9 cellular contexts compared by ENCODE assay signal in the genomic region with DNA sequence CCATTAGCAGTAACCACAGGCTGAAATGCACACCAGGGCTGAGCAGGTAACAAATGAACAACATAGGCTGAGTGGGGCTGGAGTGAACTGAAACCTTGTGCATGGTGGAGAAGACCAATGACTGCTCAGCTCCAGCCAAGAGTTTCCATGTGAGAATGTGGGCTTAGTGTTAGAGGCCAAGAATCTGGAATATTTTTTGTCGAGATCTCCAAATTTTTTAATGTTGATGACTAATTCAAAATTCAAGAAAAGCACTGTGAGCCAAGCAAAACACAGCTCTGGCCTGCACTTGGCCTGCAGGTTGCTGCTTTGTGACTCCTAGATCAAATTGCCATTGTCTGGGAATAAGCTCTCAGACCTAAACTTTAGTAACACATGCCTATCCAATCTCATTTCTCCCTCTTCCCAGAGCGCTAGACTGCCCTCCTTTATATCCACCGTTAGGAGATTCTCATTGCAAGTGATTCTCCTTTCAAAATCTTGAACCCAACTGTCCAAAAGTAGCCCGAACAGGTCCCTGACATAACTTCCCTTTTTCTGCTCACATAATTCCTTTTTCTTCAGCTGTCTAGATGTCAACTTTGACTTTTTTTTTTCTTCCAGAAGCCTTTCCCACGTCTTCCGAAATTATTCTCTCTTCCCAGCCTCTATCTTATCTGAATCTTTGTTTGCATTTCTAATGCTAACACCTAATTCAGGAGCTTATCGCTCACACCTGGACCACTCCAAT. TPM values are rescaled to one million over a fixed set of nuclear protein-coding genes. Genes with fewer than 3 reads are reported as not detected.
DNase-seq lines count a peak whose midpoint lies in the region; ATAC-seq and TF ChIP-seq lines count a peak whose summit lies in the region.
"Had no signal": no experiment of that assay in that cellular context is flagged by ENCODE, and none has a peak within 500 bp of the region (broad histone marks: within the 10 kb centered on the region; RNA-seq: fewer than 3 reads in every experiment).

No MANE protein-coding gene starts in this region.

- peak overlapping the region; percentile 88 for H2BK5ac ChIP-seq in mesenchymal stem cell (ENCODE audit: low read depth, low read length, poor library complexity, severe bottlenecking)

- H2BK15ac ChIP-seq in mesenchymal stem cell (ENCODE audit: low read depth, poor library complexity, severe bottlenecking): no peak overlapping the region

- peak overlapping the region; percentile 78 for H3K9ac ChIP-seq in mesenchymal stem cell (ENCODE audit: low read length)

- H3K27ac Mint-ChIP-seq in glutamatergic neuron (ENCODE audit: unreplicated experiment): no peak overlapping the region

- peak overlapping the region; percentile 50 to 88 for H3K18ac ChIP-seq in mesenchymal stem cell (ENCODE audit: low read depth in 1 of 2, low read length in 2 of 2)

- peaks cover 16% of the 10 kb centered on the region for H3K79me1 ChIP-seq in mesenchymal stem cell (replicated peaks; ENCODE audit: low read length, poor library complexity, severe bottlenecking)

- H3K4me2 ChIP-seq in mesenchymal stem cell (ENCODE audit: low read length, poor library complexity, severe bottlenecking): peak overlapping the region; percentile 35

- peak overlapping the region; percentile 18 for H2AK5ac ChIP-seq in mesenchymal stem cell (ENCODE audit: low read length, severe bottlenecking)

- no peaks in the 10 kb centered on the region for H3K36me3 Mint-ChIP-seq in glutamatergic neuron (ENCODE audit: unreplicated experiment)

- H3K27me3 Mint-ChIP-seq in glutamatergic neuron (ENCODE audit: unreplicated experiment): peaks cover 5% of the 10 kb centered on the region

- no peaks in the 10 kb centered on the region for H3K4me1 Mint-ChIP-seq in glutamatergic neuron (ENCODE audit: low read depth, unreplicated experiment)

- WGBS in mesenchymal stem cell: 78% methylated on average over 7 of the region's 7 CpGs

- peak overlapping the region; percentile 57 for H4K91ac ChIP-seq in mesenchymal stem cell (ENCODE audit: low read length)

- ATAC-seq in HG03108 (IDR thresholded peaks at IDR 0.05; ENCODE audit: unreplicated experiment): no peak

- no peak overlapping the region for H2AFZ ChIP-seq in mesenchymal stem cell (ENCODE audit: low read depth, low read length)

- H3K9me3 Mint-ChIP-seq in glutamatergic neuron (ENCODE audit: unreplicated experiment): peaks cover 2% of the 10 kb centered on the region

- H3K23ac ChIP-seq in mesenchymal stem cell (ENCODE audit: low read length in 2 of 2): no peak overlapping the region

- H3K36me3 ChIP-seq in mesenchymal stem cell (ENCODE audit: control insufficient read depth in 1 of 2, insufficient read depth in 2 of 2, low read depth in 1 of 2, low read length in 2 of 2): peaks cover 0 to 2% of the 10 kb centered on the region in 2 experiments

- no peak overlapping the region for H3K4me3 Mint-ChIP-seq in glutamatergic neuron (ENCODE audit: unreplicated experiment)

- H4K8ac ChIP-seq in mesenchymal stem cell (ENCODE audit: low read length): peak overlapping the region; percentile 61

- no peaks in the 10 kb centered on the region for H3K9me3 ChIP-seq in mesenchymal stem cell (ENCODE audit: control insufficient read depth, low read length)

- H3K4me3 ChIP-seq in HL-60 (replicated peaks; ENCODE audit: insufficient read depth, low read length) (no peak overlapping the region), cardiac fibroblast (replicated peaks in 1 of 2; ENCODE audit: low read depth in 2 of 2, low read length in 2 of 2) (peak overlapping the region in 1 of 2 donors; percentile 4), mesenchymal stem cell (ENCODE audit: insufficient read depth in 1 of 2, low read depth in 1 of 2, low read length in 2 of 2) (peak overlapping the region in 1 of 2 experiments; percentile 62)

- no peak for DNase-seq in HL-60 (ENCODE audit: low read depth in 1 of 2, low spot score in 1 of 2)
- peak; percentile 91 to 94 for DNase-seq in cardiac fibroblast (ENCODE audit: low read depth in 2 of 2)
- DNase-seq in mesenchymal stem cell: peak; percentile 27
- DNase-seq in glutamatergic neuron: no peak
- DNase-seq in putamen (ENCODE audit: low spot score): no peak
- DNase-seq in NCI-H2227 (lab: John Stamatoyannopoulos, UW; ENCODE audit: unreplicated experiment): no peak
- DNase-seq: NCI-H2171 treated with DMSO at 0.1 percent for 48 hours had no signal

- peak overlapping the region; percentile 24 to 71 for H3K4ac ChIP-seq in mesenchymal stem cell (ENCODE audit: low read depth in 1 of 2, low read length in 2 of 2)

- no peak overlapping the region for H3K14ac ChIP-seq in mesenchymal stem cell (ENCODE audit: low read length in 2 of 2)

- peaks cover 15% of the 10 kb centered on the region for H3K4me1 ChIP-seq in mesenchymal stem cell (ENCODE audit: control insufficient read depth, insufficient read depth, low read depth, low read length)

- H3K27me3 ChIP-seq in HL-60 (ENCODE audit: insufficient read depth, poor library complexity, severe bottlenecking) (no peaks in the 10 kb centered on the region), mesenchymal stem cell (ENCODE audit: control insufficient read depth in 1 of 2, insufficient read depth in 1 of 2, low read length in 2 of 2) (no peaks in the 10 kb centered on the region)

- H2BK120ac ChIP-seq in mesenchymal stem cell (ENCODE audit: low read depth, low read length): peak overlapping the region; percentile 9

- 0 out of 2 replicates have a peak overlapping the region, but pooled peaks have one; percentile 38 for H3K27ac ChIP-seq in 22Rv1
- peak overlapping the region; percentile 42 for H3K27ac ChIP-seq in HL-60 (replicated peaks)
- peak overlapping the region; percentile 84 for H3K27ac ChIP-seq in mesenchymal stem cell (ENCODE audit: low read length, poor library complexity, severe bottlenecking)

- TF ChIP-seq CTCF in 22Rv1 (IDR thresholded peaks at IDR 0.05) (no peak), HL-60 (IDR thresholded peaks at IDR 0.05; ENCODE audit: insufficient read depth, low read length) (no peak), cardiac fibroblast (IDR thresholded peaks at IDR 0.05; ENCODE audit: low read depth, low read length) (no peak), glutamatergic neuron (IDR thresholded peaks at IDR 0.05; ENCODE audit: partially characterized antibody, unreplicated experiment) (no peak)

- H2BK12ac ChIP-seq in mesenchymal stem cell (ENCODE audit: low read length in 2 of 2): peak overlapping the region in 1 of 2 experiments; percentile 34

RNA-seq across cellular contexts. Expression of gene SQOR, which starts 7.5 kb away (rescaled TPM):
- polyA plus RNA-seq in mesenchymal stem cell (2013, experiment 1 of 2): 90.1 TPM
- 94.1 TPM for polyA plus RNA-seq in mesenchymal stem cell (2013, experiment 2 of 2)
- not detected for total RNA-seq in glutamatergic neuron (ENCODE audit: unreplicated experiment)

RNA-seq across cellular contexts. Expression of gene BLOC1S6, which starts 55.2 kb away (rescaled TPM):
- polyA plus RNA-seq in mesenchymal stem cell (2013, experiment 1 of 2): 41.8 TPM
- polyA plus RNA-seq in mesenchymal stem cell (2013, experiment 2 of 2): 43.1 TPM
- total RNA-seq in glutamatergic neuron (ENCODE audit: unreplicated experiment): 38.7 TPM

Comparison
In these comparisons a context has a peak if more than half of its experiments do, and no peak if none do; other contexts are left out.
1. DNase-seq: peak in cardiac fibroblast (2 of 2) and mesenchymal stem cell (single experiment); none in HL-60 (0 of 2), glutamatergic neuron (single experiment), putamen (single experiment) and NCI-H2227 (single experiment).
2. Peak in every context shown above with its lines, with median percentiles within 50 percentile points of each other: H3K27ac ChIP-seq.